11 cellular contexts compared by ENCODE assay signal in genomic region chr16:17379121-17379571, GRCh38.
A peak's percentile ranks its signal among the peaks of the same experiment; 100 is the strongest.
DNase-seq lines count a peak whose midpoint lies in the region; ATAC-seq and TF ChIP-seq lines count a peak whose summit lies in the region.
"Had no signal": no experiment of that assay in that cellular context is flagged by ENCODE, and none has a peak within 500 bp of the region (broad histone marks: within the 10 kb centered on the region; RNA-seq: fewer than 3 reads in every experiment).

No MANE protein-coding gene starts in this region.

- peaks cover 83% of the 10 kb centered on the region for H3K4me1 Mint-ChIP-seq in dendritic cell treated with granulocyte-macrophage colony-stimulating factor and Interleukin-4, amounts not matched to agents 40 ng/mL and 50 ng/mL, for 4 days (ENCODE audit: low read depth)
- H3K4me1 Mint-ChIP-seq in mesothelial cell of epicardium: peaks cover 41% of the 10 kb centered on the region

- H3K27me3 Mint-ChIP-seq in dendritic cell treated with granulocyte-macrophage colony-stimulating factor and Interleukin-4, amounts not matched to agents 40 ng/mL and 50 ng/mL, for 4 days: no peaks in the 10 kb centered on the region
- no peaks in the 10 kb centered on the region for H3K27me3 Mint-ChIP-seq in mesothelial cell of epicardium (ENCODE audit: low read depth)

- H3K36me3 ChIP-seq in thoracic aorta: no peaks in the 10 kb centered on the region
- no peaks in the 10 kb centered on the region for H3K36me3 ChIP-seq in HAP-1 (replicated peaks)

- ATAC-seq in thoracic aorta (ENCODE audit: insufficient number of reproducible peaks, low FRiP score, low read depth) (peak; percentile 6), GM18907 (IDR thresholded peaks at IDR 0.05; ENCODE audit: unreplicated experiment) (no peak)

- peak; percentile 63 for DNase-seq in KBM-7
- peak in 1 of 2 experiments; percentile 53 for DNase-seq in mesothelial cell of epicardium (ENCODE audit: low spot score in 2 of 2, unreplicated experiment in 2 of 2)
- no peak for DNase-seq in thoracic aorta (ENCODE audit: low spot score)
- DNase-seq in NCI-H1092 (lab: John Stamatoyannopoulos, UW): no peak
- DNase-seq in retina: no peak
- no peak for DNase-seq in HAP-1 (ENCODE audit: low spot score in 2 of 2)
- DNase-seq: endodermal cell, NCI-H1694 had no signal

- H3K9me3 ChIP-seq in thoracic aorta: no peaks in the 10 kb centered on the region
- no peaks in the 10 kb centered on the region for H3K9me3 ChIP-seq in HAP-1

- H3K4me1 ChIP-seq in thoracic aorta (ENCODE audit: control insufficient read depth in 1 of 2, low read depth in 2 of 2) (peaks cover 29 to 57% of the 10 kb centered on the region in 2 donors), HAP-1 (no peaks in the 10 kb centered on the region)

- no peaks in the 10 kb centered on the region for H3K27me3 ChIP-seq in thoracic aorta (replicated peaks; ENCODE audit: insufficient read depth)
- H3K27me3 ChIP-seq in HAP-1 (ENCODE audit: low read depth): no peaks in the 10 kb centered on the region

- peak overlapping the region; percentile 81 for H3K27ac Mint-ChIP-seq in dendritic cell treated with granulocyte-macrophage colony-stimulating factor and Interleukin-4, amounts not matched to agents 40 ng/mL and 50 ng/mL, for 4 days
- peak overlapping the region; percentile 81 for H3K27ac Mint-ChIP-seq in mesothelial cell of epicardium
- H3K27ac Mint-ChIP-seq: activated T-helper 1 cell treated with anti-CD3 and anti-CD28 coated beads, Interleukin-12 subunit alpha, Interleukin-12 subunit beta, Interleukin-2, Interleukin-4 antibody, amounts not matched to agents 30 ng/mL and 10 ng/mL and 1 ng/mL, durations not matched to agents 14 hours and 24 hours and 36 hours; endodermal cell had no signal

- peak overlapping the region; percentile 28 for H3K4me3 ChIP-seq in thoracic aorta
- H3K4me3 ChIP-seq in HAP-1: no peak overlapping the region

- peak overlapping the region; percentile 25 for H3K4me3 Mint-ChIP-seq in dendritic cell treated with granulocyte-macrophage colony-stimulating factor and Interleukin-4, amounts not matched to agents 40 ng/mL and 50 ng/mL, for 4 days
- no peak overlapping the region for H3K4me3 Mint-ChIP-seq in mesothelial cell of epicardium
- H3K4me3 Mint-ChIP-seq: activated T-helper 1 cell treated with anti-CD3 and anti-CD28 coated beads, Interleukin-12 subunit alpha, Interleukin-12 subunit beta, Interleukin-2, Interleukin-4 antibody, amounts not matched to agents 30 ng/mL and 10 ng/mL and 1 ng/mL, durations not matched to agents 14 hours and 24 hours and 36 hours; endodermal cell had no signal

- no peak for TF ChIP-seq CTCF in mesothelial cell of epicardium (IDR thresholded peaks at IDR 0.05; ENCODE audit: unreplicated experiment)
- TF ChIP-seq CTCF in thoracic aorta (IDR thresholded peaks at IDR 0.05): no peak

- in situ Hi-C loops in KBM-7 (cut with MboI; ENCODE audit: low pct_unique_long_range_greater_than_20kb, low sequenced_read_pairs): no loop called here
- in situ Hi-C loops in HAP-1 (cut with MboI; ENCODE audit: low sequenced_read_pairs): no loop called here

- H3K9me3 Mint-ChIP-seq in dendritic cell treated with granulocyte-macrophage colony-stimulating factor and Interleukin-4, amounts not matched to agents 40 ng/mL and 50 ng/mL, for 4 days: no peaks in the 10 kb centered on the region
- no peaks in the 10 kb centered on the region for H3K9me3 Mint-ChIP-seq in mesothelial cell of epicardium
- H3K9me3 Mint-ChIP-seq: activated T-helper 1 cell treated with anti-CD3 and anti-CD28 coated beads, Interleukin-12 subunit alpha, Interleukin-12 subunit beta, Interleukin-2, Interleukin-4 antibody, amounts not matched to agents 30 ng/mL and 10 ng/mL and 1 ng/mL, durations not matched to agents 14 hours and 24 hours and 36 hours; endodermal cell had no signal

- intact Hi-C loops in dendritic cell treated with granulocyte-macrophage colony-stimulating factor and Interleukin-4, amounts not matched to agents 40 ng/mL and 50 ng/mL, for 4 days (cut with micrococcal nuclease): loop anchor here (2.0 to 5.0 kb wide), 2 partner anchors 38 to 73 kb away; no protein-coding TSS in a partner anchor

- H3K27ac ChIP-seq in thoracic aorta: peak overlapping the region; percentile 56 to 58

- no peaks in the 10 kb centered on the region for H3K36me3 Mint-ChIP-seq in dendritic cell treated with granulocyte-macrophage colony-stimulating factor and Interleukin-4, amounts not matched to agents 40 ng/mL and 50 ng/mL, for 4 days (ENCODE audit: low read depth)
- H3K36me3 Mint-ChIP-seq in mesothelial cell of epicardium: no peaks in the 10 kb centered on the region
